Comparison of ENCODE assay signal across 14 cellular contexts in genomic region chr12:27293463-27293862, GRCh38. TPM values are rescaled to one million over a fixed set of nuclear protein-coding genes. Genes with fewer than 3 reads are reported as not detected.
DNase-seq lines count a peak whose midpoint lies in the region; ATAC-seq, FAIRE-seq and TF ChIP-seq lines count a peak whose summit lies in the region.
"Had no signal": no experiment of that assay in that cellular context is flagged by ENCODE, and none has a peak within 500 bp of the region (broad histone marks: within the 10 kb centered on the region; RNA-seq: fewer than 3 reads in every experiment).

No MANE protein-coding gene starts in this region.

- H3K36me3 ChIP-seq in endothelial cell of umbilical vein (ENCODE audit: control insufficient read depth in 2 of 2, extremely low read depth in 1 of 2, insufficient read depth in 2 of 2, low read length in 2 of 2) (peaks cover 0 to 5% of the 10 kb centered on the region in 2 experiments), thyroid gland (no peaks in the 10 kb centered on the region)

- no peak overlapping the region for H2AFZ ChIP-seq in endothelial cell of umbilical vein (ENCODE audit: low read depth, low read length)

- H3K9me3 ChIP-seq in endothelial cell of umbilical vein (replicated peaks; ENCODE audit: control insufficient read depth, insufficient read depth, low read length) (no peaks in the 10 kb centered on the region), thyroid gland (no peaks in the 10 kb centered on the region)
- H3K9me3 ChIP-seq: BLaER1 treated with 17β-estradiol and CSF1 and Interleukin-3, amounts not matched to agents 10 nM and 100 nM had no signal

- POLR2A ChIA-PET in endothelial cell of umbilical vein (lab: Charles Lee): no interaction called here

- CTCF ChIA-PET in endothelial cell of umbilical vein (lab: Charles Lee): no interaction called here

- no peak for TF ChIP-seq CTCF in VCaP (conservative IDR thresholded peaks at IDR 0.05)
- TF ChIP-seq CTCF in endothelial cell of umbilical vein (IDR thresholded peaks at IDR 0.05; ENCODE audit: extremely low read depth in 1 of 2, insufficient read depth in 1 of 2, low read depth in 1 of 2, low read length in 2 of 2): no peak
- TF ChIP-seq CTCF in thyroid gland (IDR thresholded peaks at IDR 0.05): no peak

- H3K9me1 ChIP-seq in endothelial cell of umbilical vein (replicated peaks; ENCODE audit: control insufficient read depth, extremely low read depth, insufficient read depth, low read length): no peaks in the 10 kb centered on the region

- no TSS peak for BruUV-seq in endothelial cell of umbilical vein (replicated peaks; lab: Mats Ljungman, UMichigan)

- 27 to 53% methylated on average over 3 of the region's 3 CpGs for WGBS in thyroid gland, 2 donors

- no peak for FAIRE-seq in endothelial cell of umbilical vein (lab: Jason Lieb, UNC)
- FAIRE-seq: GM12878 had no signal

- H3K9ac ChIP-seq in endothelial cell of umbilical vein (replicated peaks; ENCODE audit: extremely low read depth, insufficient read depth, low read length): no peak overlapping the region
- H3K9ac ChIP-seq: BLaER1 treated with 17β-estradiol and CSF1 and Interleukin-3, amounts not matched to agents 10 nM and 100 nM had no signal

- H3K79me2 ChIP-seq in endothelial cell of umbilical vein (ENCODE audit: control insufficient read depth, insufficient read depth, low read length): peaks cover 4% of the 10 kb centered on the region

- H3K27ac ChIP-seq in VCaP: peak overlapping the region; percentile 49
- H3K27ac ChIP-seq in endothelial cell of umbilical vein (ENCODE audit: insufficient read depth, low read depth, low read length): peak overlapping the region; percentile 87
- H3K27ac ChIP-seq in thyroid gland: peak overlapping the region in 2 of 3 donors; percentile 4 to 76
- H3K27ac ChIP-seq: BLaER1 treated with 17β-estradiol and CSF1 and Interleukin-3, amounts not matched to agents 10 nM and 100 nM had no signal

- peaks cover 44% of the 10 kb centered on the region for H3K4me1 ChIP-seq in endothelial cell of umbilical vein (ENCODE audit: control insufficient read depth, extremely low read depth, insufficient read depth, low read length)
- peaks cover 21 to 30% of the 10 kb centered on the region in 2 donors for H3K4me1 ChIP-seq in thyroid gland

- DNase-seq in endothelial cell of umbilical vein (ENCODE audit: low read depth, low spot score) (peak; percentile 62), mucosa of gallbladder (ENCODE audit: low spot score) (peak; percentile 50), thyroid gland (peak; percentile 64 to 72)
- DNase-seq in effector CD8-positive, alpha-beta T cell (lab: John Stamatoyannopoulos, UW): no peak
- DNase-seq: activated CD4-positive, alpha-beta T cell treated with anti-CD3 and anti-CD28 coated beads, Interleukin-2, amount 50 U/mL, for 48 hours; DMS79 treated with DMSO at 0.1 percent for 48 hours; NCI-H1092 treated with DMSO at 0.1 percent for 48 hours; T-helper 9 cell had no signal

- ATAC-seq in HG02870 (IDR thresholded peaks at IDR 0.05; ENCODE audit: unreplicated experiment): no peak
- ATAC-seq in GM18858 (IDR thresholded peaks at IDR 0.05; ENCODE audit: unreplicated experiment): no peak
- ATAC-seq: GM12878 had no signal

- TF ChIP-seq POLR2A in endothelial cell of umbilical vein (IDR thresholded peaks at IDR 0.05; ENCODE audit: low read depth, low read length) (no peak), thyroid gland (IDR thresholded peaks at IDR 0.05) (no peak)

- H3K4me2 ChIP-seq in endothelial cell of umbilical vein (ENCODE audit: insufficient read depth, low read length): no peak overlapping the region
- H3K4me2 ChIP-seq: BLaER1 treated with 17β-estradiol and CSF1 and Interleukin-3, amounts not matched to agents 10 nM and 100 nM had no signal

- dilution Hi-C loops in endothelial cell of umbilical vein (cut with MboI; ENCODE audit: extremely low pct_ligation_motif_present, low sequenced_read_pairs): no loop called here

- intact Hi-C loops in endothelial cell of umbilical vein (cut with micrococcal nuclease): loop anchor here (5.0 to 10.0 kb wide), 2 partner anchors 151 to 359 kb away; partner anchors contain the start of genes FGFR1OP2 and INTS13
- intact Hi-C loops in thyroid gland (cut with DNase I): loop anchor here (10.0 kb wide), 1 partner anchor 49 kb away; the partner anchor contains the start of gene STK38L

- H3K4me3 ChIP-seq in endothelial cell of umbilical vein (replicated peaks in 1 of 3; ENCODE audit: insufficient read depth in 1 of 3, low read depth in 1 of 3, low read length in 3 of 3) (no peak overlapping the region), thyroid gland (replicated peaks in 1 of 3) (no peak overlapping the region)
- H3K4me3 ChIP-seq: BLaER1 treated with 17β-estradiol and CSF1 and Interleukin-3, amounts not matched to agents 10 nM and 100 nM; GM12878; lung had no signal

- H3K27me3 ChIP-seq in endothelial cell of umbilical vein (ENCODE audit: control insufficient read depth in 2 of 2, insufficient read depth in 2 of 2, low read length in 2 of 2): no peaks in the 10 kb centered on the region
- no peaks in the 10 kb centered on the region for H3K27me3 ChIP-seq in thyroid gland
- H3K27me3 ChIP-seq: BLaER1 treated with 17β-estradiol and CSF1 and Interleukin-3, amounts not matched to agents 10 nM and 100 nM had no signal

- no peaks in the 10 kb centered on the region for H4K20me1 ChIP-seq in endothelial cell of umbilical vein (replicated peaks; ENCODE audit: control insufficient read depth, extremely low read depth, insufficient read depth, low read length)

TF ChIP-seq in endothelial cell of umbilical vein, 7 proteins besides CTCF, POLR2A, EP300 and RAD21:
- TF ChIP-seq MYC (IDR thresholded peaks at IDR 0.05; ENCODE audit: low read depth, low read length) (no peak), JUN (IDR thresholded peaks at IDR 0.05; ENCODE audit: borderline replicate concordance, insufficient read depth, insufficient read length, low read depth) (no peak)

RNA-seq across cellular contexts. Expression of gene BMAL2, which starts 39.2 kb away (rescaled TPM):
- total RNA-seq in endothelial cell of umbilical vein (30.9 and 33.3 TPM in 2 replicates), mucosa of gallbladder (8.2 TPM), thyroid gland (1 to 10 TPM in 1 of 4 donors, under 1 TPM in 3; 0.63 to 3.2 (median 0.68) TPM)
- 5.4 and 5.9 TPM in 2 replicates for polyA plus RNA-seq in endothelial cell of umbilical vein
- polyA plus RNA-seq in endothelial cell of umbilical vein (2011; cell fraction: cytosol; rRNA removed): 9.4 and 10.3 TPM in 2 replicates
- polyA plus RNA-seq in endothelial cell of umbilical vein (2011; cell fraction: nucleus; rRNA removed): 6.3 and 10.2 TPM in 2 replicates
- polyA plus RNA-seq in endothelial cell of umbilical vein (2012): 26.8 and 35.4 TPM in 2 replicates
- 13.5 and 14.1 TPM in 2 replicates for polyA minus RNA-seq in endothelial cell of umbilical vein
- 8.7 TPM for polyA minus RNA-seq in endothelial cell of umbilical vein (2011; cell fraction: cytosol; rRNA and poly(A)+ RNA removed)
- 9.4 and 10.3 TPM in 2 replicates for polyA minus RNA-seq in endothelial cell of umbilical vein (2011; cell fraction: nucleus; rRNA and poly(A)+ RNA removed)

RNA-seq across cellular contexts. Expression of gene STK38L, which starts 49.4 kb away (rescaled TPM):
- total RNA-seq in endothelial cell of umbilical vein: 58.4 and 60.0 TPM in 2 replicates
- polyA plus RNA-seq in endothelial cell of umbilical vein: 8.9 and 14.7 TPM in 2 replicates
- 13.4 and 15.9 TPM in 2 replicates for polyA plus RNA-seq in endothelial cell of umbilical vein (2011; cell fraction: cytosol; rRNA removed)
- 59.2 and 69.9 TPM in 2 replicates for polyA plus RNA-seq in endothelial cell of umbilical vein (2011; cell fraction: nucleus; rRNA removed)
- 37.1 and 44.9 TPM in 2 replicates for polyA plus RNA-seq in endothelial cell of umbilical vein (2012)
- 22.9 and 30.2 TPM in 2 replicates for polyA minus RNA-seq in endothelial cell of umbilical vein
- polyA minus RNA-seq in endothelial cell of umbilical vein (2011; cell fraction: cytosol; rRNA and poly(A)+ RNA removed): 3.7 TPM
- polyA minus RNA-seq in endothelial cell of umbilical vein (2011; cell fraction: nucleus; rRNA and poly(A)+ RNA removed): 61.3 and 69.6 TPM in 2 replicates
- total RNA-seq in mucosa of gallbladder: 86.7 TPM
- 10 to 100 TPM; 20.1 to 42.2 (median 27.0) TPM for total RNA-seq in thyroid gland
